20 cellular contexts compared by ENCODE assay signal in the genomic region with DNA sequence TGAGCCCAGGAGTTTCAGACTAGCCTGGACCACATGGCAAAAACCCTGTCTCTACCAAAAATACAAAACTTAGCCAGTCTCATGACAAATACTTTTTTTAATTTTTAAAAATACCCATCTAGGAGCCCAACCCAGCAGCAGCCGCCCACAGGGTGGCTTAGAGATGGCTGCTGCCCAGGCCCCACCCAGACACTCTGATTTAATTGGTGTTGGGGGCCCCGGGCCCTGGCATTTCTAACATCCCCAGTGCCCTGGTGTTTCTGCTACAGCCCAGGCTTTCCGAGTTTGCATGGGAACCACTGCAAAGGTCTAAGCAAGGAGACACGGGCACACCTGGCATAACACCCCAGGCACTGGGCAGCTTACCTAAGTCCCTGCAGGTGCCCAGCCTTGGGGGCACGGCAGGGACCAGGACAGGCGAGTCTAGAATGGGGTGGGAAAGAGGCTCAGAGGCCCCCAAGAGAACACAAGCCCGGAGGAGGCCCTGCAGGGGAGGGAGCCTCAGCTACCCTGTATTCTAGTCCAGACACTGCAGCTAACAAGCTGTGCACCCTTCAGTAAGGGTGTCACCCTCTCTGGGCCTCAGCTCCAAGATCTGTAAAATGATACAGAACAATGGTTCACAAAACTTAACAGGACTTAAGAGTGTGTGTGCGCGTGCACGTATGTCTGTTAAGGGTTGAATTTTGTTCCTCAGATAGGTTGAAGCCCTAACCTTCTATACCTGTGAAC. TPM values are rescaled to one million over a fixed set of nuclear protein-coding genes. Genes with fewer than 3 reads are reported as not detected.
DNase-seq lines count a peak whose midpoint lies in the region; ATAC-seq, FAIRE-seq and TF ChIP-seq lines count a peak whose summit lies in the region.
"Had no signal": no experiment of that assay in that cellular context is flagged by ENCODE, and none has a peak within 500 bp of the region (broad histone marks: within the 10 kb centered on the region; RNA-seq: fewer than 3 reads in every experiment).

No MANE protein-coding gene starts in this region.

- H3K27me3 ChIP-seq in HepG2 (ENCODE audit: control insufficient read depth in 1 of 2, insufficient read depth in 2 of 2, low read length in 2 of 2) (peaks cover 42 to 74% of the 10 kb centered on the region in 2 experiments), upper lobe of right lung (no peaks in the 10 kb centered on the region), gastroesophageal sphincter (no peaks in the 10 kb centered on the region)
- H3K27me3 ChIP-seq: SJCRH30 had no signal

- TF ChIP-seq RAD21 in HepG2 (CRISPR knock-in tag; IDR thresholded peaks at IDR 0.05) = no peak

- H3K4me1 ChIP-seq in HEK293 (ENCODE audit: control insufficient read depth, insufficient read depth, low read length) = no peaks in the 10 kb centered on the region
- peaks cover 42% of the 10 kb centered on the region for H3K4me1 ChIP-seq in HepG2 (ENCODE audit: insufficient read depth, low read length)
- no peaks in the 10 kb centered on the region for H3K4me1 ChIP-seq in upper lobe of right lung
- peaks cover 0 to 5% (median 0%) of the 10 kb centered on the region in 3 donors for H3K4me1 ChIP-seq in gastroesophageal sphincter

- no peak for FAIRE-seq in HepG2 (lab: Jason Lieb, UNC)
- FAIRE-seq: H1 had no signal

- CTCF ChIA-PET in HEK293 (lab: Yijun Ruan, JAX) = interaction anchor here (0.7 to 1.7 kb wide), 4 partner anchors 11 to 674 kb away, joined by 3 to 6 read pairs (median 3); no protein-coding TSS in a partner anchor
- CTCF ChIA-PET in HepG2 (lab: Yijun Ruan, JAX; ENCODE audit: low intra/inter-chr PET ratio, low total read pairs) = no interaction called here

- no peak overlapping the region for H3K4me2 ChIP-seq in HepG2 (ENCODE audit: low read depth, low read length)
- H3K4me2 ChIP-seq: PC-9 had no signal

- H3K36me3 ChIP-seq in HEK293 (ENCODE audit: control insufficient read depth in 2 of 2, insufficient read depth in 1 of 2, low read length in 2 of 2) = no peaks in the 10 kb centered on the region
- no peaks in the 10 kb centered on the region for H3K36me3 ChIP-seq in HepG2 (replicated peaks in 1 of 2; ENCODE audit: control insufficient read depth in 1 of 2, insufficient read depth in 2 of 2, low read length in 2 of 2)
- H3K36me3 ChIP-seq in upper lobe of right lung = no peaks in the 10 kb centered on the region
- H3K36me3 ChIP-seq in gastroesophageal sphincter = no peaks in the 10 kb centered on the region
- H3K36me3 ChIP-seq: SJCRH30 had no signal

- POLR2A ChIA-PET in HEK293 (lab: Yijun Ruan, JAX) = no interaction called here
- POLR2A ChIA-PET in HepG2 (lab: Yijun Ruan, JAX) = no interaction called here

- BruUV-seq in HepG2 (replicated peaks; lab: Mats Ljungman, UMichigan) = no TSS peak

- no peak overlapping the region for H3K9ac ChIP-seq in HepG2 (ENCODE audit: insufficient read depth, low read depth, low read length)

- in situ Hi-C loops in HepG2 (cut with HindIII; ENCODE audit: extremely low pct_ligation_motif_present, low pct_unique_long_range_greater_than_20kb) = loop anchor here (10.0 kb wide), 1 partner anchor 321 kb away; no protein-coding TSS in a partner anchor
- in situ Hi-C loops in G401 (cut with HindIII; ENCODE audit: low sequenced_read_pairs) = no loop called here

- TF ChIP-seq POLR2A in HepG2 (IDR thresholded peaks at IDR 0.05; ENCODE audit: insufficient read depth in 1 of 2, low read depth in 2 of 2, low read length in 2 of 2) (no peak), gastroesophageal sphincter (IDR thresholded peaks at IDR 0.05) (no peak)

- DNase-seq in D341Med (ENCODE audit: low spot score) = peak; percentile 20
- DNase-seq in HepG2 (ENCODE audit: low spot score) = no peak
- DNase-seq in upper lobe of right lung = peak; percentile 35
- no peak for DNase-seq in NCI-H2196 (lab: John Stamatoyannopoulos, UW; ENCODE audit: unreplicated experiment)
- DNase-seq in G401 (ENCODE audit: low spot score) = no peak
- DNase-seq: C1 segment of cervical spinal cord; CD8-positive, alpha-beta T cell; GF-D8; KG1; NCI-H1092 treated with DMSO at 0.1 percent for 48 hours; NCI-H1436 treated with DMSO at 0.1 percent for 48 hours; NCI-H1930; NCI-H2227 treated with DMSO at 0.1 percent for 48 hours; NCI-H510A; NCI-H748 treated with DMSO at 0.1 percent for 48 hours; PC-9; SJCRH30 had no signal

- H3K27ac ChIP-seq in HEK293 (ENCODE audit: extremely low read depth, low read depth, low read length) (no peak overlapping the region), HepG2 (ENCODE audit: extremely low read length, insufficient read depth, low read length) (no peak overlapping the region), upper lobe of right lung (no peak overlapping the region), gastroesophageal sphincter (no peak overlapping the region)
- H3K27ac ChIP-seq: PC-9, SJCRH30 had no signal

- H3K9me3 ChIP-seq in HEK293 (ENCODE audit: control insufficient read depth, insufficient read depth, low read depth, low read length) (no peaks in the 10 kb centered on the region), HepG2 (ENCODE audit: low read length) (no peaks in the 10 kb centered on the region), upper lobe of right lung (no peaks in the 10 kb centered on the region), gastroesophageal sphincter (no peaks in the 10 kb centered on the region)
- H3K9me3 ChIP-seq: SJCRH30 had no signal

- H4K20me1 ChIP-seq in HepG2 (ENCODE audit: insufficient read depth, low read length) = no peaks in the 10 kb centered on the region

- ATAC-seq in HepG2 = no peak
- no peak for ATAC-seq in upper lobe of right lung
- ATAC-seq in gastroesophageal sphincter = no peak
- ATAC-seq: CD8-positive, alpha-beta T cell had no signal

- no peak overlapping the region for H3K4me3 ChIP-seq in HEK293 (ENCODE audit: low read depth, low read length)
- no peak overlapping the region for H3K4me3 ChIP-seq in HepG2 (replicated peaks in 1 of 3; ENCODE audit: insufficient read depth in 1 of 3, low read depth in 2 of 3, low read length in 3 of 3)
- no peak overlapping the region for H3K4me3 ChIP-seq in upper lobe of right lung
- no peak overlapping the region for H3K4me3 ChIP-seq in gastroesophageal sphincter
- H3K4me3 ChIP-seq: PC-9, SJCRH30 had no signal

- H3K79me2 ChIP-seq in HepG2 (ENCODE audit: insufficient read depth, low read length) = no peaks in the 10 kb centered on the region

- intact Hi-C loops in HepG2 (cut with micrococcal nuclease; ENCODE audit: unreplicated experiment) (no loop called here), upper lobe of right lung (cut with DNase I) (loop anchor here (10.0 kb wide), 2 partner anchors 261 to 311 kb away; no protein-coding TSS in a partner anchor)

- H2AFZ ChIP-seq in HepG2 (ENCODE audit: low read length) = no peak overlapping the region
- H2AFZ ChIP-seq: PC-9 had no signal

- 48% methylated on average over 10 of the region's 10 CpGs for WGBS in HepG2 (ENCODE audit: low lambda C conversion rate)
- 93 to 100% methylated on average over 3 to 5 of the region's 10 CpGs for WGBS in gastroesophageal sphincter (ENCODE audit: low coverage in 1 of 2), 2 donors

- TF ChIP-seq EP300 in HepG2 (IDR thresholded peaks at IDR 0.05; ENCODE audit: low read depth in 2 of 2, low read length in 2 of 2) (no peak), HepG2 (CRISPR knock-in tag; IDR thresholded peaks at IDR 0.05; ENCODE audit: borderline replicate concordance) (no peak), gastroesophageal sphincter (IDR thresholded peaks at IDR 0.05) (no peak)

- no peak for TF ChIP-seq CTCF in HEK293 (tag by site-specific recombination; IDR thresholded peaks at IDR 0.05)
- no peak for TF ChIP-seq CTCF in HepG2 (CRISPR knock-in tag; IDR thresholded peaks at IDR 0.05)
- no peak for TF ChIP-seq CTCF in upper lobe of right lung (IDR thresholded peaks at IDR 0.05)
- no peak for TF ChIP-seq CTCF in gastroesophageal sphincter (IDR thresholded peaks at IDR 0.05)

TF ChIP-seq in HEK293, 187 proteins besides CTCF, POLR2A, EP300 and RAD21 (continues in another document):
- no peak for TF ChIP-seq ZNF544 (tag by site-specific recombination; IDR thresholded peaks at IDR 0.05)
- TF ChIP-seq ZBTB20 (tag by site-specific recombination; IDR thresholded peaks at IDR 0.05) = peak; percentile 35; the same call in 1 of the 2 replicates
- TF ChIP-seq ZNF76 (tag by site-specific recombination; IDR thresholded peaks at IDR 0.05; ENCODE audit: borderline replicate concordance, low read depth) = no peak
- TF ChIP-seq ZNF596 (tag by site-specific recombination; IDR thresholded peaks at IDR 0.05) = no peak

TF ChIP-seq in HepG2, 621 proteins besides CTCF, POLR2A, EP300 and RAD21 (continues in another document):
- no peak for TF ChIP-seq NFYC (CRISPR knock-in tag; IDR thresholded peaks at IDR 0.05)
- peak; percentile 97 for TF ChIP-seq ZNF768 (CRISPR knock-in tag; IDR thresholded peaks at IDR 0.05)
- TF ChIP-seq ZMYM3 (CRISPR knock-in tag; IDR thresholded peaks at IDR 0.05) = peak; percentile 67; the same call in 1 of the 2 replicates
- no peak for TF ChIP-seq KLF9 (CRISPR knock-in tag; IDR thresholded peaks at IDR 0.05; ENCODE audit: low read depth)

RNA-seq across cellular contexts. Expression of a gene that starts 48.8 kb away (rescaled TPM):
- total RNA-seq in HepG2 (2016; rRNA removed; fragmentation: Illumina TruSeq; extraction: Trizol) (55.7 and 65.3 TPM in 2 replicates), upper lobe of right lung (1.2 TPM), gastroesophageal sphincter (1 to 10 TPM in 3 of 4 donors, under 1 TPM in 1; 0.31 to 1.8 (median 1.4) TPM)
- 8.6 and 11.0 TPM in 2 replicates for total RNA-seq in HepG2 (2016; cell fraction: cytosol; rRNA removed; fragmentation: Illumina TruSeq; extraction: Trizol; ENCODE audit: low read depth)
- 51.5 and 55.7 TPM in 2 replicates for total RNA-seq in HepG2 (2016; cell fraction: insoluble cytoplasmic fraction; rRNA removed; fragmentation: Illumina TruSeq; extraction: Trizol)
- 28.4 and 29.3 TPM in 2 replicates for total RNA-seq in HepG2 (2016; cell fraction: membrane; rRNA removed; fragmentation: Illumina TruSeq; extraction: Trizol)
- total RNA-seq in HepG2 (2016; cell fraction: nucleus; rRNA removed; fragmentation: Illumina TruSeq; extraction: Trizol) = 23.6 and 25.7 TPM in 2 replicates
- 15.3 and 24.5 TPM in 2 replicates for polyA plus RNA-seq in HepG2 (2011; rRNA removed)
- 18.8 and 22.1 TPM in 2 replicates for polyA plus RNA-seq in HepG2 (2011; cell fraction: cytosol; rRNA removed)
- polyA plus RNA-seq in HepG2 (2011; cell fraction: nucleus; rRNA removed) = 10.4 and 11.9 TPM in 2 replicates
- polyA plus RNA-seq in HepG2 (2012) = 19.5 and 50.3 TPM in 2 replicates
- polyA plus RNA-seq in HepG2 (2016; cell fraction: cytosol; fragmentation: Illumina TruSeq; extraction: Trizol; ENCODE audit: low read depth) = 10.8 and 11.1 TPM in 2 replicates
- polyA plus RNA-seq in HepG2 (2016; cell fraction: insoluble cytoplasmic fraction; fragmentation: Illumina TruSeq; extraction: Trizol; ENCODE audit: low read depth) = 90.6 and 102 TPM in 2 replicates
- polyA plus RNA-seq in HepG2 (2016; cell fraction: membrane; fragmentation: Illumina TruSeq; extraction: Trizol; ENCODE audit: low read depth) = 27.3 and 29.2 TPM in 2 replicates
- polyA plus RNA-seq in HepG2 (2016; cell fraction: nucleus; fragmentation: Illumina TruSeq; extraction: Trizol; ENCODE audit: insufficient read depth, low read depth) = 54.0 and 54.7 TPM in 2 replicates
- 9.1 and 22.0 TPM in 2 replicates for polyA minus RNA-seq in HepG2 (2011; rRNA and poly(A)+ RNA removed; ENCODE audit: low replicate concordance)
- polyA minus RNA-seq in HepG2 (2011; cell fraction: cytosol; rRNA and poly(A)+ RNA removed) = 12.6 and 15.4 TPM in 2 replicates
- polyA minus RNA-seq in HepG2 (2011; cell fraction: nucleus; rRNA and poly(A)+ RNA removed) = 8.4 and 8.7 TPM in 2 replicates
- total RNA-seq in G401 (2014; rRNA removed; shearing (Covaris generic)) = 63.3 and 67.3 TPM in 2 replicates

Comparison
In these comparisons a context has a peak if more than half of its experiments do, and no peak if none do; other contexts are left out.
1. DNase-seq: peak in D341Med (single experiment) and upper lobe of right lung (single experiment); none in HepG2 (single experiment), NCI-H2196 (single experiment) and G401 (single experiment).